23 cellular contexts compared by ENCODE assay signal in the genomic region with DNA sequence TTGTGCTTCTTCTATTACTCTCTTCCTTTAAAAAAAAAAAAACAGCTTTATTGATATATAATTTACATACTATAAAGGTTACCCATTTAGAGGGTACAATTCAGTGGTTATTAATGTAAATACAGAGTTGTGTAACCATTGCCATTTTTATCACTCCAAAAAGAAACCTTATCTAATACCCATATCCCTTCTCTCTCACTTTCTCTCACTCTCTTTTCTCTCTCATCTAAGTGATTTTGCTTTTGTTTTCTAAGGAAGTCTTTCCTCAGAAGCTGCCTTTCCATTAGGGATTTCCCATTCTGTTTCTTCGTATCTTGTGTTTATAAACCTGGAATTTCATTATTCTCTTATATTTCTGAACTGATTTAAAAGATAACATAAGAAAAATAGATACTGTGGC.
"Had no signal": no experiment of that assay in that cellular context is flagged by ENCODE, and none has a peak within 500 bp of the region (broad histone marks: within the 10 kb centered on the region; RNA-seq: fewer than 3 reads in every experiment).

No MANE protein-coding gene starts in this region.

- H3K4me3 Mint-ChIP-seq: activated B cell treated with CpG ODN at 0.5 μM for 24 hours; activated CD4-positive, alpha-beta T cell treated with anti-CD3 and anti-CD28 coated beads, Interleukin-2, amount 10 ng/mL, durations not matched to agents 24 days and 14 days; activated naive CD8-positive, alpha-beta T cell treated with anti-CD3 and anti-CD28 coated beads, Interleukin-2, amount 10 ng/mL, durations not matched to agents 7 days and 5 days; activated T-cell treated with anti-CD3 and anti-CD28 coated beads, Interleukin-2, amount 50 U/mL, for 72 hours; T-helper 1 cell treated with Interleukin-12 subunit alpha and Interleukin-12 subunit beta and Interleukin-4 antibody, amounts not matched to agents 30 μg/mL and 1 μg/mL, for 36 hours had no signal

- H3K27ac Mint-ChIP-seq: activated B cell treated with CpG ODN at 0.5 μM for 24 hours; activated naive CD8-positive, alpha-beta T cell treated with anti-CD3 and anti-CD28 coated beads, Interleukin-2, amount 10 ng/mL, durations not matched to agents 7 days and 5 days; activated T-cell treated with anti-CD3 and anti-CD28 coated beads, Interleukin-2, amount 50 U/mL, for 72 hours; activated T-helper 2 cell treated with anti-CD3 and anti-CD28 coated beads, Interferon-gamma antibody, Interleukin-2, Interleukin-4, amounts not matched to agents 10 μg/mL and 5 μg/mL and 100 μg/mL, durations not matched to agents 14 hours and 24 hours and 36 hours; T-helper 1 cell treated with Interleukin-12 subunit alpha and Interleukin-12 subunit beta and Interleukin-4 antibody, amounts not matched to agents 30 μg/mL and 1 μg/mL, for 36 hours had no signal

- H3K27me3 Mint-ChIP-seq: activated B cell treated with CpG ODN at 0.5 μM for 24 hours; activated CD4-positive, alpha-beta T cell treated with anti-CD3 and anti-CD28 coated beads, Interleukin-2, amount 10 ng/mL, durations not matched to agents 24 days and 14 days; activated naive CD8-positive, alpha-beta T cell treated with anti-CD3 and anti-CD28 coated beads, Interleukin-2, amount 10 ng/mL, durations not matched to agents 7 days and 5 days had no signal

- DNase-seq: activated B cell treated with CpG ODN at 0.5 μM for 24 hours; activated CD4-positive, alpha-beta T cell treated with anti-CD3 and anti-CD28 coated beads for 1 hour; activated CD4-positive, alpha-beta T cell treated with anti-CD3 and anti-CD28 coated beads, Interleukin-2, amount 10 ng/mL, durations not matched to agents 24 days and 14 days; activated CD4-positive, alpha-beta T cell treated with anti-CD3 and anti-CD28 coated beads, Interleukin-2, amount 50 U/mL, for 48 hours; activated naive CD4-positive, alpha-beta T cell treated with anti-CD3 and anti-CD28 coated beads, Interleukin-2, amount 50 U/mL, for 16 hours; activated naive CD8-positive, alpha-beta T cell treated with anti-CD3 and anti-CD28 coated beads, Interleukin-2, amount 10 ng/mL, durations not matched to agents 7 days and 5 days; activated T-cell treated with anti-CD3 and anti-CD28 coated beads for 4 hours; activated T-cell treated with anti-CD3 and anti-CD28 coated beads, Interleukin-2, amount 50 U/mL, for 72 hours; adrenal gland; anterior cingulate cortex; caudate nucleus; NCI-H1048; NCI-H146; NCI-H187 treated with DMSO at 0.1 percent for 48 hours; NCI-H2081 treated with DMSO at 0.1 percent for 48 hours; NCI-H446; NCI-H524; PC-3; SHP77 treated with DMSO at 0.1 percent for 48 hours; T-helper 9 cell had no signal

- H3K27ac ChIP-seq: adrenal gland had no signal

- H3K36me3 ChIP-seq: adrenal gland, breast epithelium had no signal

- ATAC-seq: activated T-cell treated with anti-CD3 and anti-CD28 coated beads, Interleukin-2, amount 50 U/mL, for 72 hours; PC-3 had no signal

- H3K9me3 Mint-ChIP-seq: activated B cell treated with CpG ODN at 0.5 μM for 24 hours; activated CD4-positive, alpha-beta T cell treated with anti-CD3 and anti-CD28 coated beads, Interleukin-2, amount 10 ng/mL, durations not matched to agents 24 days and 14 days; activated naive CD8-positive, alpha-beta T cell treated with anti-CD3 and anti-CD28 coated beads, Interleukin-2, amount 10 ng/mL, durations not matched to agents 7 days and 5 days; activated T-cell treated with anti-CD3 and anti-CD28 coated beads, Interleukin-2, amount 50 U/mL, for 72 hours; activated T-helper 2 cell treated with anti-CD3 and anti-CD28 coated beads, Interferon-gamma antibody, Interleukin-2, Interleukin-4, amounts not matched to agents 10 μg/mL and 5 μg/mL and 100 μg/mL, durations not matched to agents 14 hours and 24 hours and 36 hours; T-helper 1 cell treated with Interleukin-12 subunit alpha and Interleukin-12 subunit beta and Interleukin-4 antibody, amounts not matched to agents 30 μg/mL and 1 μg/mL, for 36 hours had no signal

- H3K9me3 ChIP-seq: adrenal gland, breast epithelium had no signal

- H3K4me3 ChIP-seq: adrenal gland, breast epithelium had no signal
